In genomic region chr14:94867931-94868597, GRCh38 we compare ENCODE assay signal across 19 cellular contexts.
A peak's percentile ranks its signal among the peaks of the same experiment; 100 is the strongest.
DNase-seq lines count a peak whose midpoint lies in the region; ATAC-seq and TF ChIP-seq lines count a peak whose summit lies in the region.
"Had no signal": no experiment of that assay in that cellular context is flagged by ENCODE, and none has a peak within 500 bp of the region (broad histone marks: within the 10 kb centered on the region; RNA-seq: fewer than 3 reads in every experiment).

No MANE protein-coding gene starts in this region.

- ATAC-seq in HG02588 (IDR thresholded peaks at IDR 0.05; ENCODE audit: unreplicated experiment): no peak

- no peak overlapping the region for H3K4me3 ChIP-seq in fibroblast of villous mesenchyme (ENCODE audit: low read depth, low read length)
- H3K4me3 ChIP-seq: esophagus muscularis mucosa, left ventricle myocardium inferior, right atrium auricular region, transverse colon had no signal

- peak; percentile 77 for DNase-seq in Daoy (ENCODE audit: low read depth)
- peak; percentile 3 for DNase-seq in SK-MEL-5 (ENCODE audit: low read depth, low spot score)
- peak; percentile 4 for DNase-seq in fibroblast of villous mesenchyme (ENCODE audit: low read depth)
- DNase-seq in posterior cingulate gyrus: peak in 8 of 10 donors; percentile 32 to 93 (median 64)
- no peak for DNase-seq in HK-2 (ENCODE audit: unreplicated experiment)
- DNase-seq in activated T-cell treated with anti-CD3 and anti-CD28 coated beads, Interleukin-2, amount 50 U/mL, for 1 hour: no peak
- DNase-seq in NCI-H1105 (lab: John Stamatoyannopoulos, UW): no peak
- DNase-seq: activated T-cell treated with anti-CD3 and anti-CD28 coated beads, Interleukin-2, amount 50 U/mL, for 48 hours; left ventricle myocardium inferior; naive B cell; NCI-H1105 treated with DMSO at 0.1 percent for 48 hours; NCI-H2171 treated with DMSO at 0.1 percent for 48 hours; NK-92 treated with Interleukin-12 subunit alpha and Interleukin-12 subunit beta, amount 100 ng/mL, for 24 hours; SIG-M5; stimulated activated CD4-positive, alpha-beta T cell treated with anti-CD3 and anti-CD28 coated beads, Interleukin-4, amount 100 ng/mL, for 1 hour; transverse colon had no signal

- in situ Hi-C loops in SK-MEL-5 (cut with HindIII; ENCODE audit: low pct_unique_long_range_greater_than_20kb, low sequenced_read_pairs): no loop called here

- intact Hi-C loops in posterior cingulate gyrus (cut with DNase I): no loop called here

- no peak for TF ChIP-seq CTCF in fibroblast of villous mesenchyme (IDR thresholded peaks at IDR 0.05; ENCODE audit: insufficient read depth, low read depth, low read length)

Comparison
In these comparisons a context has a peak if more than half of its experiments do, and no peak if none do; other contexts are left out.
1. DNase-seq: peak in Daoy (single experiment), SK-MEL-5 (single experiment), fibroblast of villous mesenchyme (single experiment) and posterior cingulate gyrus (8 of 10); none in HK-2 (single experiment), activated T-cell treated with anti-CD3 and anti-CD28 coated beads, Interleukin-2, amount 50 U/mL, for 1 hour (single experiment) and NCI-H1105 (single experiment).